Comparison of ENCODE assay signal across 9 cellular contexts in genomic region chr14:80202888-80203562, GRCh38.
A peak's percentile ranks its signal among the peaks of the same experiment; 100 is the strongest.
DNase-seq lines count a peak whose midpoint lies in the region; ATAC-seq and TF ChIP-seq lines count a peak whose summit lies in the region.
"Had no signal": no experiment of that assay in that cellular context is flagged by ENCODE, and none has a peak within 500 bp of the region (broad histone marks: within the 10 kb centered on the region; RNA-seq: fewer than 3 reads in every experiment).

No MANE protein-coding gene starts in this region.

- H3K4me1 Mint-ChIP-seq in activated T-cell treated with anti-CD3 and anti-CD28 coated beads, Interleukin-2, amount 50 U/mL, for 24 hours (ENCODE audit: low read depth), result no peaks in the 10 kb centered on the region

- no peak for TF ChIP-seq EP300 in Ishikawa (IDR thresholded peaks at IDR 0.05; ENCODE audit: borderline replicate concordance)

- peak; percentile 54 for TF ChIP-seq RAD21 in Ishikawa (IDR thresholded peaks at IDR 0.05; ENCODE audit: low read depth)

- ATAC-seq in GM19397 (IDR thresholded peaks at IDR 0.05; ENCODE audit: unreplicated experiment) (no peak), GM21447 (IDR thresholded peaks at IDR 0.05; ENCODE audit: unreplicated experiment) (no peak), HG03565 (IDR thresholded peaks at IDR 0.05; ENCODE audit: unreplicated experiment) (no peak)

- peaks cover 2% of the 10 kb centered on the region for H3K9me3 Mint-ChIP-seq in activated T-cell treated with anti-CD3 and anti-CD28 coated beads, Interleukin-2, amount 50 U/mL, for 24 hours
- H3K9me3 Mint-ChIP-seq: activated T-helper 1 cell treated with anti-CD3 and anti-CD28 coated beads, Interleukin-12 subunit alpha, Interleukin-12 subunit beta, Interleukin-2, Interleukin-4 antibody, amounts not matched to agents 30 ng/mL and 10 ng/mL and 1 ng/mL, durations not matched to agents 14 hours and 24 hours and 36 hours had no signal

- DNase-seq in activated T-cell treated with anti-CD3 and anti-CD28 coated beads, Interleukin-2, amount 50 U/mL, for 48 hours, result peak; percentile 39 to 44
- DNase-seq in activated T-cell treated with anti-CD3 and anti-CD28 coated beads, Interleukin-2, amount 50 U/mL, for 24 hours, result no peak
- DNase-seq in cardiac fibroblast (ENCODE audit: low read depth in 2 of 2), result peak; percentile 6 to 15
- peak; percentile 67 for DNase-seq in stimulated activated CD8-positive, alpha-beta memory T cell treated with anti-CD3 and anti-CD28 coated beads, Interleukin-4, amount 100 ng/mL, for 48 hours

- no peak overlapping the region for H3K4me3 ChIP-seq in cardiac fibroblast (replicated peaks in 1 of 2; ENCODE audit: low read depth in 2 of 2, low read length in 2 of 2)

- H3K36me3 Mint-ChIP-seq in activated T-cell treated with anti-CD3 and anti-CD28 coated beads, Interleukin-2, amount 50 U/mL, for 24 hours (ENCODE audit: low read depth), result no peaks in the 10 kb centered on the region

- peak; percentile 43 for TF ChIP-seq CTCF in cardiac fibroblast (IDR thresholded peaks at IDR 0.05; ENCODE audit: low read depth, low read length)

- H3K4me3 Mint-ChIP-seq in activated T-cell treated with anti-CD3 and anti-CD28 coated beads, Interleukin-2, amount 50 U/mL, for 24 hours, result no peak overlapping the region
- H3K4me3 Mint-ChIP-seq: activated T-helper 1 cell treated with anti-CD3 and anti-CD28 coated beads, Interleukin-12 subunit alpha, Interleukin-12 subunit beta, Interleukin-2, Interleukin-4 antibody, amounts not matched to agents 30 ng/mL and 10 ng/mL and 1 ng/mL, durations not matched to agents 14 hours and 24 hours and 36 hours had no signal

- no peaks in the 10 kb centered on the region for H3K27me3 Mint-ChIP-seq in activated T-cell treated with anti-CD3 and anti-CD28 coated beads, Interleukin-2, amount 50 U/mL, for 24 hours

- H3K27ac Mint-ChIP-seq in activated T-cell treated with anti-CD3 and anti-CD28 coated beads, Interleukin-2, amount 50 U/mL, for 24 hours, result no peak overlapping the region
- H3K27ac Mint-ChIP-seq: activated T-helper 1 cell treated with anti-CD3 and anti-CD28 coated beads, Interleukin-12 subunit alpha, Interleukin-12 subunit beta, Interleukin-2, Interleukin-4 antibody, amounts not matched to agents 30 ng/mL and 10 ng/mL and 1 ng/mL, durations not matched to agents 14 hours and 24 hours and 36 hours had no signal

TF ChIP-seq in Ishikawa, 13 proteins besides CTCF, POLR2A, EP300 and RAD21:
- TF ChIP-seq TEAD4 (IDR thresholded peaks at IDR 0.05), result no peak
